ENCODE assay signal across 12 cellular contexts in the genomic region with DNA sequence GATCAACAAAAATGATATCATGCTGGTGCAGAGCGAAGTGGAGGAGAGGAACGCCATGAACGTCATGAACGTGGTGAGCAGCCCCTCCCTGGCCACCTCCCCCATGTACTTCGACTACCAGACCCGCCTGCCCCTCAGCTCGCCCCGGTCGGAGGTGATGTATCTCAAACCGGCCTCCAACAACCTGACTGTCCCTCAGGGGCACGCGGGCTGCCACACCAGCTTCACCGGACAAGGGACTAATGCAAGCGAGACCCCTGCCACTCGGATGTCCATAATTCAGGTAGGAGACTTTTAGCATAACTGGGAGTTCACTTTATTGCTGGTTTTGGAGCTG. TPM values are rescaled to one million over a fixed set of nuclear protein-coding genes. Genes with fewer than 3 reads are reported as not detected.
DNase-seq lines count a peak whose midpoint lies in the region; ATAC-seq and TF ChIP-seq lines count a peak whose summit lies in the region.
"Had no signal": no experiment of that assay in that cellular context is flagged by ENCODE, and none has a peak within 500 bp of the region (broad histone marks: within the 10 kb centered on the region; RNA-seq: fewer than 3 reads in every experiment).

No MANE protein-coding gene starts in this region.

- no peak for ATAC-seq in psoas muscle
- no peak for ATAC-seq in activated CD4-positive, CD25-positive, alpha-beta regulatory T cell treated with anti-CD3 and anti-CD28 coated beads, Interleukin-2, amount 50 U/mL, for 24 hours
- ATAC-seq in HG03460 (IDR thresholded peaks at IDR 0.05; ENCODE audit: unreplicated experiment), result no peak
- ATAC-seq in HG02798 (IDR thresholded peaks at IDR 0.05; ENCODE audit: poor library complexity, unreplicated experiment), result no peak

- DNase-seq in C1 segment of cervical spinal cord (lab: John Stamatoyannopoulos, UW), result peak in 9 of 14 donors; percentile 48 to 80 (median 72)
- DNase-seq in iPS-NIHi7 (ENCODE audit: extremely low spot score), result peak; percentile 5
- DNase-seq in psoas muscle, result peak in 1 of 2 donors; percentile 47
- DNase-seq in Karpas-422, result no peak
- DNase-seq: activated CD4-positive, CD25-positive, alpha-beta regulatory T cell; GF-D8; RPMI8226 had no signal

- H3K36me3 ChIP-seq in psoas muscle (ENCODE audit: insufficient read depth in 1 of 2, low read depth in 1 of 2), result no peaks in the 10 kb centered on the region
- H3K36me3 ChIP-seq in Karpas-422 (ENCODE audit: insufficient read depth, low read length), result no peaks in the 10 kb centered on the region
- H3K36me3 ChIP-seq: neutrophil had no signal

- H3K9ac ChIP-seq in Karpas-422 (ENCODE audit: low read length), result no peak overlapping the region

- no peaks in the 10 kb centered on the region for H3K79me2 ChIP-seq in Karpas-422 (ENCODE audit: low read length)

- no peaks in the 10 kb centered on the region for H4K20me1 ChIP-seq in Karpas-422 (ENCODE audit: insufficient read depth, low read depth, low read length)

- H3K4me3 ChIP-seq in psoas muscle, result peak overlapping the region; percentile 67
- no peak overlapping the region for H3K4me3 ChIP-seq in Karpas-422 (ENCODE audit: low read length)

- no peaks in the 10 kb centered on the region for H3K9me2 ChIP-seq in Karpas-422 (replicated peaks; ENCODE audit: insufficient read depth, low read length)

- H3K27me3 ChIP-seq in psoas muscle (ENCODE audit: insufficient read depth in 3 of 3, low read length in 2 of 3) (peaks cover 0 to 50% (median 27%) of the 10 kb centered on the region in 3 donors), Karpas-422 (ENCODE audit: low read length) (no peaks in the 10 kb centered on the region)

- H3K4me1 ChIP-seq in psoas muscle, result peaks cover 8% of the 10 kb centered on the region
- no peaks in the 10 kb centered on the region for H3K4me1 ChIP-seq in Karpas-422 (ENCODE audit: low read length)

- H2AFZ ChIP-seq in Karpas-422 (ENCODE audit: low read length), result no peak overlapping the region

- H3K4me2 ChIP-seq in Karpas-422 (ENCODE audit: low read depth, low read length, poor library complexity, severe bottlenecking), result no peak overlapping the region

- no peaks in the 10 kb centered on the region for H3K9me3 ChIP-seq in psoas muscle
- H3K9me3 ChIP-seq in Karpas-422 (ENCODE audit: low read length), result peaks cover 17% of the 10 kb centered on the region
- H3K9me3 ChIP-seq: neutrophil had no signal

- no peak for TF ChIP-seq CTCF in psoas muscle (IDR thresholded peaks at IDR 0.05)

- H3K27ac ChIP-seq in cingulate gyrus (ENCODE audit: low read depth, low read length), result peak overlapping the region; percentile 84
- H3K27ac ChIP-seq in psoas muscle, result no peak overlapping the region
- no peak overlapping the region for H3K27ac ChIP-seq in Karpas-422 (ENCODE audit: low read length)
- H3K27ac ChIP-seq: neutrophil had no signal

- WGBS in psoas muscle, 3 donors, result 5 to 7% (median 7%) methylated on average over 15 of the region's 15 CpGs

- intact Hi-C loops in psoas muscle (cut with DNase I), result no loop called here

RNA-seq across cellular contexts. Expression of a gene that starts 3.3 kb away (rescaled TPM):
- total RNA-seq in psoas muscle, result 1 to 10 TPM in 1 of 4 donors, under 1 TPM in 3; 0.53 to 1.4 (median 0.79) TPM
- polyA plus RNA-seq in psoas muscle, result under 1 TPM; 0.18 to 0.40 (median 0.35) TPM
- total RNA-seq in Karpas-422 (2014; rRNA removed; shearing (Covaris generic); ENCODE audit: low replicate concordance), result not detected in 2 replicates
